ENCODE assay signal across 16 cellular contexts in genomic region chr6:7878401-7878964, GRCh38. TPM values are rescaled to one million over a fixed set of nuclear protein-coding genes. Genes with fewer than 3 reads are reported as not detected.
DNase-seq lines count a peak whose midpoint lies in the region; ATAC-seq and TF ChIP-seq lines count a peak whose summit lies in the region.
"Had no signal": no experiment of that assay in that cellular context is flagged by ENCODE, and none has a peak within 500 bp of the region (broad histone marks: within the 10 kb centered on the region; RNA-seq: fewer than 3 reads in every experiment).

No MANE protein-coding gene starts in this region.

- H3K27me3 Mint-ChIP-seq in T-helper 17 cell = no peaks in the 10 kb centered on the region

- H4K20me1 ChIP-seq in HCT116 (ENCODE audit: insufficient read depth) = no peaks in the 10 kb centered on the region

- no peak overlapping the region for H3K4me3 Mint-ChIP-seq in T-helper 17 cell
- H3K4me3 Mint-ChIP-seq: GM23338 had no signal

- RAD21 ChIA-PET in HCT116 (lab: Charles Lee; ENCODE audit: low non-redundant PET in 1 of 2, low total read pairs in 2 of 2, uncharacterized antibody in 2 of 2, unreplicated experiment in 2 of 2) = interaction anchor here in 1 of 2 experiments (0.9 kb wide), 1 partner anchor 65 kb away, joined by 3 read pairs; no protein-coding TSS in a partner anchor

- H3K4me2 ChIP-seq in HCT116 (ENCODE audit: low read length) = no peak overlapping the region
- H3K4me2 ChIP-seq: GM23338 had no signal

- TF ChIP-seq POLR2A in HCT116 (IDR thresholded peaks at IDR 0.05; ENCODE audit: borderline replicate concordance, extremely low read depth, insufficient read depth, insufficient read length) = no peak

- H3K9me3 ChIP-seq in HCT116 (ENCODE audit: control insufficient read depth in 1 of 2, insufficient read depth in 1 of 2, low read depth in 1 of 2, low read length in 2 of 2) = no peaks in the 10 kb centered on the region; a peak in 1 of 4 replicates
- no peaks in the 10 kb centered on the region for H3K9me3 ChIP-seq in Panc1 (ENCODE audit: control insufficient read depth, insufficient read depth, low read depth, low read length)
- H3K9me3 ChIP-seq in T-helper 17 cell (ENCODE audit: control insufficient read depth, low read length, poor library complexity, severe bottlenecking) = peaks cover 3% of the 10 kb centered on the region

- H3K9ac ChIP-seq in HCT116 (ENCODE audit: low read length) = no peak overlapping the region

- TF ChIP-seq CTCF in HCT116 (IDR thresholded peaks at IDR 0.05 in 2 of 3, conservative IDR thresholded peaks at IDR 0.05 in 1 of 3; ENCODE audit: borderline replicate concordance in 1 of 3, insufficient read depth in 1 of 3, low read depth in 2 of 3, low read length in 2 of 3) = no peak
- TF ChIP-seq CTCF in Panc1 (IDR thresholded peaks at IDR 0.05) = no peak
- no peak for TF ChIP-seq CTCF in fibroblast of villous mesenchyme (IDR thresholded peaks at IDR 0.05; ENCODE audit: insufficient read depth, low read depth, low read length)

- POLR2A ChIA-PET in HCT116 (lab: Charles Lee) = no interaction called here
- POLR2A ChIA-PET in Panc1 (lab: Charles Lee) = interaction anchor here (0.9 kb wide), 1 partner anchor 593 kb away, joined by 6 read pairs; no protein-coding TSS in a partner anchor

- TF ChIP-seq RAD21 in HCT116 (IDR thresholded peaks at IDR 0.05; ENCODE audit: low read depth) = no peak

- DNase-seq in HCT116 (ENCODE audit: low read depth, low spot score) (no peak), Panc1 (ENCODE audit: low read depth, low spot score) (no peak), fibroblast of villous mesenchyme (ENCODE audit: low read depth) (peak; percentile 29), skeletal muscle cell (ENCODE audit: low read depth) (peak; percentile 27), NCI-H226 (no peak), T-helper 17 cell (no peak)
- DNase-seq: C1 segment of cervical spinal cord; GF-D8; IMR-90; NCI-H1417; NCI-H187 treated with DMSO at 0.1 percent for 48 hours; NCI-H526 treated with DMSO at 0.1 percent for 48 hours; NK-92 treated with Interleukin-12 subunit alpha and Interleukin-12 subunit beta, amount 100 ng/mL, for 24 hours; OCI-M1 had no signal

- H3K27ac Mint-ChIP-seq in T-helper 17 cell = no peak overlapping the region
- H3K27ac Mint-ChIP-seq: GM23338 had no signal

- peaks cover 10% of the 10 kb centered on the region for H3K36me3 Mint-ChIP-seq in T-helper 17 cell (ENCODE audit: low read depth)

- ATAC-seq in HCT116 = peak; percentile 16; the same call in 1 of the 2 replicates
- ATAC-seq in Panc1 = peak; percentile 24; the same call in 1 of the 2 replicates
- ATAC-seq in T-helper 17 cell = no peak
- ATAC-seq in HG02588 (IDR thresholded peaks at IDR 0.05; ENCODE audit: unreplicated experiment) = no peak
- ATAC-seq: GM23338 had no signal

- H3K9me2 ChIP-seq in HCT116 (ENCODE audit: insufficient read depth) = no peaks in the 10 kb centered on the region

- H3K27me3 ChIP-seq in HCT116 (ENCODE audit: insufficient read depth, low read length) (no peaks in the 10 kb centered on the region), Panc1 (ENCODE audit: control insufficient read depth, insufficient read depth, low read length) (no peaks in the 10 kb centered on the region)

- H3K4me3 ChIP-seq in HCT116 (replicated peaks in 1 of 2; ENCODE audit: low read depth in 1 of 2, low read length in 2 of 2) = no peak overlapping the region
- H3K4me3 ChIP-seq in Panc1 (ENCODE audit: low read depth in 2 of 2, low read length in 2 of 2) = no peak overlapping the region
- H3K4me3 ChIP-seq in fibroblast of villous mesenchyme (ENCODE audit: low read depth, low read length) = no peak overlapping the region
- no peak overlapping the region for H3K4me3 ChIP-seq in skeletal muscle cell (ENCODE audit: low read depth, low read length)
- H3K4me3 ChIP-seq: GM23338 had no signal

- H3K4me1 ChIP-seq in HCT116 (ENCODE audit: control insufficient read depth in 1 of 2, insufficient read depth in 2 of 2, low read length in 2 of 2) (no peaks in the 10 kb centered on the region), Panc1 (ENCODE audit: control insufficient read depth, insufficient read depth, low read length) (no peaks in the 10 kb centered on the region)

- no peak overlapping the region for H2AFZ ChIP-seq in HCT116 (ENCODE audit: low read depth, low read length, poor library complexity, severe bottlenecking)
- H2AFZ ChIP-seq: GM23338 had no signal

- intact Hi-C loops in HCT116 (cut with micrococcal nuclease) (no loop called here), Panc1 (cut with micrococcal nuclease; ENCODE audit: unreplicated experiment) (loop anchor here (10.0 kb wide), 1 partner anchor 154 kb away; the partner anchor contains the start of gene BMP6)

- no peaks in the 10 kb centered on the region for H3K4me1 Mint-ChIP-seq in T-helper 17 cell
- H3K4me1 Mint-ChIP-seq: GM23338 had no signal

- no peak overlapping the region for H3K27ac ChIP-seq in HCT116 (ENCODE audit: low read depth, low read length)
- H3K27ac ChIP-seq in Panc1 (ENCODE audit: low read length) = no peak overlapping the region

- peaks cover 20 to 22% of the 10 kb centered on the region in 2 experiments; a peak in 3 of 4 replicates for H3K36me3 ChIP-seq in HCT116 (ENCODE audit: control insufficient read depth in 1 of 2, insufficient read depth in 2 of 2, low read length in 2 of 2)
- H3K36me3 ChIP-seq in Panc1 (ENCODE audit: control insufficient read depth, insufficient read depth, low read length) = peaks cover 13% of the 10 kb centered on the region

- BruUV-seq in HCT116 (replicated peaks; lab: Mats Ljungman, UMichigan) (no TSS peak), Panc1 (replicated peaks; lab: Mats Ljungman, UMichigan) (no TSS peak)

- CTCF ChIA-PET in HCT116 (lab: Charles Lee) (no interaction called here), Panc1 (lab: Charles Lee) (no interaction called here)

- no peaks in the 10 kb centered on the region for H3K79me2 ChIP-seq in HCT116 (ENCODE audit: insufficient read depth, low read length)

- in situ Hi-C loops in Panc1 (cut with HindIII; ENCODE audit: low pct_unique_long_range_greater_than_20kb, low sequenced_read_pairs) = no loop called here

TF ChIP-seq in HCT116, 20 proteins besides CTCF, POLR2A, EP300 and RAD21:
- no peak for TF ChIP-seq SP1 (IDR thresholded peaks at IDR 0.05; ENCODE audit: low read depth)
- no peak for TF ChIP-seq SRF (IDR thresholded peaks at IDR 0.05; ENCODE audit: low read depth)
- TF ChIP-seq ZBTB33 (IDR thresholded peaks at IDR 0.05; ENCODE audit: extremely low read depth, insufficient replicate concordance, low read length) = no peak
- TF ChIP-seq CBX3 (IDR thresholded peaks at IDR 0.05; ENCODE audit: low read depth) = no peak
- no peak for TF ChIP-seq ATF3 (IDR thresholded peaks at IDR 0.05)
- TF ChIP-seq MAX (IDR thresholded peaks at IDR 0.05) = no peak
- no peak for TF ChIP-seq TCF7L2 (IDR thresholded peaks at IDR 0.05; ENCODE audit: borderline replicate concordance, extremely low read depth, insufficient read depth, insufficient read length)

RNA-seq across cellular contexts. Expression of gene TXNDC5, which starts 32.1 kb away (rescaled TPM):
- total RNA-seq in HCT116 (2021; ENCODE audit: unreplicated experiment) = 162 TPM
- 168 and 170 TPM in 2 replicates for polyA plus RNA-seq in HCT116 (2012)
- total RNA-seq in Panc1 (2021; ENCODE audit: unreplicated experiment) = 177 TPM
- 178 TPM for polyA plus RNA-seq in Panc1 (2012; ENCODE audit: insufficient read length)
- total RNA-seq in fibroblast of villous mesenchyme = 299 and 365 TPM in 2 replicates
- total RNA-seq in T-helper 17 cell = 10 to 100 TPM; 18.6 to 19.8 TPM

Comparison
In these comparisons a context has a peak if more than half of its experiments do, and no peak if none do; other contexts are left out.
1. ATAC-seq: peak in HCT116 (single experiment) and Panc1 (single experiment); none in T-helper 17 cell (single experiment) and HG02588 (single experiment).
2. DNase-seq: peak in fibroblast of villous mesenchyme (single experiment) and skeletal muscle cell (single experiment); none in HCT116 (single experiment), Panc1 (single experiment), NCI-H226 (single experiment) and T-helper 17 cell (0 of 3).